ENCODE assay signal across 1 cellular context in genomic region chr3:23712656-23713559, GRCh38.
TF ChIP-seq lines count a peak whose summit lies in the region.

No MANE protein-coding gene starts in this region.

TF ChIP-seq in H1, 55 proteins besides CTCF, POLR2A, EP300 and RAD21 (continued from another document):
- TF ChIP-seq RXRA (IDR thresholded peaks at IDR 0.05; ENCODE audit: insufficient read depth, low read depth, low read length) (no peak), HDAC2 (IDR thresholded peaks at IDR 0.05; ENCODE audit: borderline replicate concordance in 1 of 2, low read depth in 2 of 2, low read length in 2 of 2) (0 out of 4 replicates have a peak, but pooled peaks of 1 of the 2 experiments have one; percentile 14), TCF12 (IDR thresholded peaks at IDR 0.05; ENCODE audit: low read depth, low read length) (peak; percentile 82; the same call in 1 of the 2 replicates), TAF7 (optimal IDR thresholded peaks at IDR 0.05; ENCODE audit: borderline replicate concordance, low read depth, low read length) (no peak), RFX5 (IDR thresholded peaks at IDR 0.05; ENCODE audit: borderline replicate concordance, low read depth, low read length) (no peak), SP1 (IDR thresholded peaks at IDR 0.05; ENCODE audit: low read depth, low read length) (peak; percentile 68; the same call in 1 of the 2 replicates), ASH2L (IDR thresholded peaks at IDR 0.05; ENCODE audit: low read length) (peak; percentile 86), USF2 (IDR thresholded peaks at IDR 0.05; ENCODE audit: low read length) (no peak), BACH1 (IDR thresholded peaks at IDR 0.05; ENCODE audit: low read length) (no peak), YY1 (IDR thresholded peaks at IDR 0.05; ENCODE audit: low read depth, low read length) (0 out of 2 replicates have a peak, but pooled peaks have one; percentile 61), CTBP2 (IDR thresholded peaks at IDR 0.05; ENCODE audit: borderline replicate concordance, insufficient read depth, insufficient read length, low read length) (no peak), POLR2AphosphoS5 (IDR thresholded peaks at IDR 0.05; ENCODE audit: low read depth, low read length) (no peak), JUND (IDR thresholded peaks at IDR 0.05; ENCODE audit: low read length) (peak; percentile 28; the same call in 1 of the 2 replicates)
